ENCODE assay signal across 18 cellular contexts in the genomic region with DNA sequence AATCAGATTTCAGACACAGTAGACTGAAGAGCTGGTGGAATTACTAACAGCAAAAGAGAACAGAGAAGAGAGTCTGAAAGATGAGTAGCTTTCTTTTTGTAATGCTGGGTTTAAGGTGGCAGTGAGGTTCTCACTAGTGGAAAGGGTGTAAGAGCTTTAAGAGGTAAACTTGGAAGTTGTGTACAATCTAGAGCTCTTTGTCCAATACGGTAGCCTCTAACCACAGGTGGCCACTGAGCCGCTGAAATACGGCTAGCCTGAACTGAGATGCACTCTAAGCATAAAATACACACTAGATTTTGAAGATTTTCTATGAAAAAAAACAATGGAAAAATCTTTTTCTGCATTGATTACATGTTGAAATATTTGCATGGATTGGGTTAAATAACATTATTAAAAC. TPM values are rescaled to one million over a fixed set of nuclear protein-coding genes. Genes with fewer than 3 reads are reported as not detected.
DNase-seq lines count a peak whose midpoint lies in the region; ATAC-seq and TF ChIP-seq lines count a peak whose summit lies in the region.
"Had no signal": no experiment of that assay in that cellular context is flagged by ENCODE, and none has a peak within 500 bp of the region (broad histone marks: within the 10 kb centered on the region; RNA-seq: fewer than 3 reads in every experiment).

No MANE protein-coding gene starts in this region.

- peaks cover 14% of the 10 kb centered on the region for H3K4me1 Mint-ChIP-seq in activated CD4-positive, alpha-beta T cell treated with anti-CD3 and anti-CD28 coated beads, Interleukin-2, amount 10 ng/mL, durations not matched to agents 7 days and 5 days

- H3K79me2 ChIP-seq in HCT116 (ENCODE audit: insufficient read depth, low read length) = no peaks in the 10 kb centered on the region

- no peak overlapping the region for H3K14ac ChIP-seq in neuronal stem cell (ENCODE audit: low read length)

- H2BK12ac ChIP-seq in neuronal stem cell (ENCODE audit: low read length) = no peak overlapping the region

- H3K23ac ChIP-seq in neuronal stem cell (ENCODE audit: low read depth, low read length, poor library complexity) = no peak overlapping the region

- no peaks in the 10 kb centered on the region for H4K20me1 ChIP-seq in HCT116 (ENCODE audit: insufficient read depth)

- H2AFZ ChIP-seq in HCT116 (ENCODE audit: low read depth, low read length, poor library complexity, severe bottlenecking) (peak overlapping the region; percentile 78), neuronal stem cell (ENCODE audit: low read length) (peak overlapping the region; percentile 38)

- no peak overlapping the region for H3K4me3 Mint-ChIP-seq in activated CD4-positive, alpha-beta T cell treated with anti-CD3 and anti-CD28 coated beads, Interleukin-2, amount 10 ng/mL, durations not matched to agents 7 days and 5 days
- H3K4me3 Mint-ChIP-seq: H9 had no signal

- intact Hi-C loops in HCT116 (cut with micrococcal nuclease) = no loop called here

- no peak overlapping the region for H3K27ac ChIP-seq in HCT116 (ENCODE audit: low read depth, low read length)
- H3K27ac ChIP-seq in VCaP = peak overlapping the region; percentile 8; the same call in 1 of the 2 replicates
- no peak overlapping the region for H3K27ac ChIP-seq in neuronal stem cell (replicated peaks; ENCODE audit: low read length)
- H3K27ac ChIP-seq: C4-2B had no signal

- H4K91ac ChIP-seq in neuronal stem cell (ENCODE audit: low read depth, low read length, poor library complexity) = no peak overlapping the region

- H3K9me3 Mint-ChIP-seq in activated CD4-positive, alpha-beta T cell treated with anti-CD3 and anti-CD28 coated beads, Interleukin-2, amount 10 ng/mL, durations not matched to agents 7 days and 5 days = no peaks in the 10 kb centered on the region

- H3K4ac ChIP-seq in neuronal stem cell (ENCODE audit: low read length) = no peak overlapping the region

- TF ChIP-seq RAD21 in HCT116 (IDR thresholded peaks at IDR 0.05; ENCODE audit: low read depth) = no peak

- DNase-seq in NCI-H2107 treated with DMSO at 0.1 percent for 48 hours (lab: John Stamatoyannopoulos, UW; ENCODE audit: unreplicated experiment) (peak; percentile 31), NCI-H2107 (lab: John Stamatoyannopoulos, UW) (no peak), HCT116 (ENCODE audit: low read depth, low spot score) (no peak), neuronal stem cell (ENCODE audit: low spot score) (no peak), NCI-H2227 treated with DMSO at 0.1 percent for 48 hours (lab: John Stamatoyannopoulos, UW) (no peak)
- DNase-seq in activated CD4-positive, alpha-beta T cell treated with anti-CD3 and anti-CD28 coated beads, Interleukin-2, amount 10 ng/mL, durations not matched to agents 7 days and 5 days = no peak
- DNase-seq: EL; H9; NCI-H1105 treated with DMSO at 0.1 percent for 48 hours; NCI-H1694 treated with DMSO at 0.1 percent for 48 hours; NCI-H524; NK-92 treated with Interleukin-12 subunit alpha and Interleukin-12 subunit beta, amount 100 ng/mL, for 24 hours; SHP77 treated with DMSO at 0.1 percent for 48 hours had no signal

- no peak overlapping the region for H3K9ac ChIP-seq in HCT116 (ENCODE audit: low read length)
- no peak overlapping the region for H3K9ac ChIP-seq in neuronal stem cell (ENCODE audit: low read depth, low read length, poor library complexity)

- H2BK15ac ChIP-seq in neuronal stem cell (ENCODE audit: low read length) = no peak overlapping the region

- H3K36me3 ChIP-seq in HCT116 (ENCODE audit: control insufficient read depth in 1 of 2, insufficient read depth in 2 of 2, low read length in 2 of 2) (no peaks in the 10 kb centered on the region), neuronal stem cell (replicated peaks in 1 of 2; ENCODE audit: control insufficient read depth in 2 of 2, insufficient read depth in 2 of 2, low read length in 2 of 2) (no peaks in the 10 kb centered on the region)

- POLR2A ChIA-PET in HCT116 (lab: Charles Lee) = interaction anchor here (1.1 kb wide), 1 partner anchor 56 kb away, joined by 3 read pairs; no protein-coding TSS in a partner anchor
- POLR2A ChIA-PET in activated CD4-positive, alpha-beta T cell treated with anti-CD3 and anti-CD28 coated beads, Interleukin-2, amount 10 ng/mL, durations not matched to agents 7 days and 5 days (lab: Charles Lee) = no interaction called here

- no peaks in the 10 kb centered on the region for H3K4me1 ChIP-seq in HCT116 (ENCODE audit: control insufficient read depth in 1 of 2, insufficient read depth in 2 of 2, low read length in 2 of 2)
- H3K4me1 ChIP-seq in neuronal stem cell (ENCODE audit: control insufficient read depth in 2 of 2, insufficient read depth in 1 of 2, low read depth in 1 of 2, low read length in 2 of 2) = peaks cover 13 to 28% of the 10 kb centered on the region in 2 donors

- H3K4me2 ChIP-seq in HCT116 (ENCODE audit: low read length) (no peak overlapping the region), neuronal stem cell (ENCODE audit: insufficient read depth, low read length, poor library complexity, severe bottlenecking) (no peak overlapping the region)

- no peaks in the 10 kb centered on the region for H3K36me3 Mint-ChIP-seq in activated CD4-positive, alpha-beta T cell treated with anti-CD3 and anti-CD28 coated beads, Interleukin-2, amount 10 ng/mL, durations not matched to agents 7 days and 5 days (ENCODE audit: low read depth)

- ATAC-seq in HCT116 (no peak), GM18858 (IDR thresholded peaks at IDR 0.05; ENCODE audit: unreplicated experiment) (no peak)
- ATAC-seq: SK-N-SH treated with all-trans-retinoic acid at 6 μM for 48 hours had no signal

- H3K9me2 ChIP-seq in HCT116 (ENCODE audit: insufficient read depth) = no peaks in the 10 kb centered on the region

- H2BK120ac ChIP-seq in neuronal stem cell (ENCODE audit: low read depth, low read length) = no peak overlapping the region

- RAD21 ChIA-PET in HCT116 (lab: Charles Lee; ENCODE audit: low non-redundant PET in 1 of 2, low total read pairs in 2 of 2, uncharacterized antibody in 2 of 2, unreplicated experiment in 2 of 2) = no interaction called here

- TF ChIP-seq CTCF in HCT116 (IDR thresholded peaks at IDR 0.05 in 2 of 3, conservative IDR thresholded peaks at IDR 0.05 in 1 of 3; ENCODE audit: borderline replicate concordance in 1 of 3, insufficient read depth in 1 of 3, low read depth in 2 of 3, low read length in 2 of 3) (no peak), VCaP (conservative IDR thresholded peaks at IDR 0.05) (no peak)

- no peak overlapping the region for H4K8ac ChIP-seq in neuronal stem cell (ENCODE audit: low read depth, low read length)

- no peak overlapping the region for H2AK5ac ChIP-seq in neuronal stem cell (ENCODE audit: low read depth, low read length)

- no CpG with 5 or more reads among the region's 3 CpGs for WGBS in neuronal stem cell (ENCODE audit: extremely low coverage in 2 of 2, insufficient read length in 2 of 2, insufficient replicate concordance in 1 of 2), 2 donors

- peaks cover 2% of the 10 kb centered on the region for H3K79me1 ChIP-seq in neuronal stem cell (ENCODE audit: low read depth, low read length)

- TF ChIP-seq POLR2A in HCT116 (IDR thresholded peaks at IDR 0.05; ENCODE audit: borderline replicate concordance, extremely low read depth, insufficient read depth, insufficient read length) = no peak

- H3K27me3 Mint-ChIP-seq in activated CD4-positive, alpha-beta T cell treated with anti-CD3 and anti-CD28 coated beads, Interleukin-2, amount 10 ng/mL, durations not matched to agents 7 days and 5 days = peaks cover 74% of the 10 kb centered on the region

- no peak overlapping the region for H2BK5ac ChIP-seq in neuronal stem cell (ENCODE audit: low read length)

- H3K18ac ChIP-seq in neuronal stem cell (ENCODE audit: low read length) = no peak overlapping the region

- CTCF ChIA-PET in HCT116 (lab: Charles Lee) = no interaction called here
- CTCF ChIA-PET in activated CD4-positive, alpha-beta T cell treated with anti-CD3 and anti-CD28 coated beads, Interleukin-2, amount 10 ng/mL, durations not matched to agents 7 days and 5 days (lab: Charles Lee) = no interaction called here

- no peak overlapping the region for H3K27ac Mint-ChIP-seq in activated CD4-positive, alpha-beta T cell treated with anti-CD3 and anti-CD28 coated beads, Interleukin-2, amount 10 ng/mL, durations not matched to agents 7 days and 5 days
- H3K27ac Mint-ChIP-seq: H9 had no signal

- H3K27me3 ChIP-seq in HCT116 (ENCODE audit: insufficient read depth, low read length) = no peaks in the 10 kb centered on the region
- H3K27me3 ChIP-seq in neuronal stem cell (ENCODE audit: control insufficient read depth in 3 of 3, insufficient read depth in 3 of 3, low read depth in 1 of 3, low read length in 3 of 3) = peaks cover 0 to 21% (median 3%) of the 10 kb centered on the region in 3 experiments

- no peak overlapping the region for H3K4me3 ChIP-seq in HCT116 (replicated peaks in 1 of 2; ENCODE audit: low read depth in 1 of 2, low read length in 2 of 2)
- no peak overlapping the region for H3K4me3 ChIP-seq in neuronal stem cell (ENCODE audit: low read length in 2 of 2)

- BruUV-seq in HCT116 (replicated peaks; lab: Mats Ljungman, UMichigan) = no TSS peak

- H3K9me3 ChIP-seq in HCT116 (ENCODE audit: control insufficient read depth in 1 of 2, insufficient read depth in 1 of 2, low read depth in 1 of 2, low read length in 2 of 2) (no peaks in the 10 kb centered on the region), neuronal stem cell (replicated peaks in 1 of 2; ENCODE audit: control insufficient read depth in 2 of 2, insufficient read depth in 1 of 2, low read depth in 1 of 2, low read length in 2 of 2) (peaks cover 2 to 6% of the 10 kb centered on the region in 2 donors)

TF ChIP-seq in HCT116, 20 proteins besides CTCF, POLR2A, EP300 and RAD21:
- TF ChIP-seq SRF (IDR thresholded peaks at IDR 0.05; ENCODE audit: low read depth) = no peak
TF ChIP-seq in HCT116: peak in this region for 0.

RNA-seq across cellular contexts. Expression of a gene that starts 4.0 kb away (rescaled TPM):
- total RNA-seq in HCT116 (2021; ENCODE audit: unreplicated experiment) = 0.07 TPM
- polyA plus RNA-seq in HCT116 (2012) = 0.04 TPM in 2 replicates
- polyA plus RNA-seq in neuronal stem cell (2013, experiment 1 of 2) = 14.1 TPM
- polyA plus RNA-seq in neuronal stem cell (2013, experiment 2 of 2) = 14.4 TPM
- total RNA-seq in activated CD4-positive, alpha-beta T cell treated with anti-CD3 and anti-CD28 coated beads, Interleukin-2, amount 10 ng/mL, durations not matched to agents 7 days and 5 days = not detected
- total RNA-seq: OCI-LY7 had no signal

RNA-seq across cellular contexts. Expression of a gene that starts 53.5 kb away (rescaled TPM):
- total RNA-seq in HCT116 (2021; ENCODE audit: unreplicated experiment) = 15.7 TPM
- polyA plus RNA-seq in HCT116 (2012) = 6.6 and 7.5 TPM in 2 replicates
- 3.0 TPM for polyA plus RNA-seq in neuronal stem cell (2013, experiment 1 of 2)
- 3.4 TPM for polyA plus RNA-seq in neuronal stem cell (2013, experiment 2 of 2)
- total RNA-seq in activated CD4-positive, alpha-beta T cell treated with anti-CD3 and anti-CD28 coated beads, Interleukin-2, amount 10 ng/mL, durations not matched to agents 7 days and 5 days = 1 to 10 TPM; 7.9 to 9.2 TPM
